In the genomic region with DNA sequence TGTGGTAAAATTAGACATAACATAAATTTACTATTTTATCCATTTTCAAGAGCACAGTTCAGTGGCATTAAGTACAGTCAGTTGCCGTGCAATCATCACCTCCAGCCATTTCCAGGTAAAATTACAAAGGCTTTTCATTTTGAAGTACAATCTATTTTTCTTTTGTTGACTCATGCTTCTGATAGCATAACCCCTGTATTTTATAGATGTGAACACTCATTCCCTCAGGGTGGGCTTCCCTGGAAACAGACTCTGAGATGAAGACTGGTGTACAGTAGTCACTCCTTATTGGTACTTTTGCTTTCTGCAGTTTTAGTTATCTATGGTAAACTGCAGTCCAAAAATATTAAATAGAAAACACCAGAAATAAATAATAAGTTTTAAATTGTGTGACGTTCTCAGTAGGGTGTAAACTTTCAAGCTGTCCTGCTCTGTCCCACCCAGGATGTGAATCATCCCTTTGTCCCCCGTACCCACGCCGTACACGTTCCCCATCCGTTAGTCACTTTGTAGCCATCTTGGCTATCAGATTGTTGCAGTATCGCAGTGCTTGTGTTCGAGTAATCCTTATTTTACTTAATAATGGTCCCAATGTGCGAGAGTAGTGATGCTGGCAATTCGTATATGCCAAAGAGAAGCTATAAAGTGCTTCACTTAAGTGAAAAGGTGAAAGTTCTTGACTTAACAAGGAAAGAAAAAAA, we compare ENCODE assay signal across 15 cellular contexts. TPM values are rescaled to one million over a fixed set of nuclear protein-coding genes. Genes with fewer than 3 reads are reported as not detected.
DNase-seq lines count a peak whose midpoint lies in the region; ATAC-seq and TF ChIP-seq lines count a peak whose summit lies in the region.
"Had no signal": no experiment of that assay in that cellular context is flagged by ENCODE, and none has a peak within 500 bp of the region (broad histone marks: within the 10 kb centered on the region; RNA-seq: fewer than 3 reads in every experiment).

No MANE protein-coding gene starts in this region.

- H3K27me3 Mint-ChIP-seq in activated T-cell treated with anti-CD3 and anti-CD28 coated beads, Interleukin-2, amount 50 U/mL, for 24 hours = no peaks in the 10 kb centered on the region

- no peak overlapping the region for H3K27ac Mint-ChIP-seq in activated T-cell treated with anti-CD3 and anti-CD28 coated beads, Interleukin-2, amount 50 U/mL, for 24 hours

- TF ChIP-seq CTCF in fibroblast of mammary gland (conservative IDR thresholded peaks at IDR 0.05; ENCODE audit: control insufficient read depth, insufficient read depth, low read depth, low read length) = no peak

- peaks cover 1% of the 10 kb centered on the region for H3K4me1 Mint-ChIP-seq in activated T-cell treated with anti-CD3 and anti-CD28 coated beads, Interleukin-2, amount 50 U/mL, for 24 hours (ENCODE audit: low read depth)

- H3K4me3 ChIP-seq in fibroblast of mammary gland (ENCODE audit: control insufficient read depth, low read depth, low read length) = no peak overlapping the region
- H3K4me3 ChIP-seq: tibial nerve had no signal

- DNase-seq in A172 (ENCODE audit: low spot score) (peak; percentile 93), HS-5 (ENCODE audit: low read depth) (peak; percentile 77), SW480 (ENCODE audit: low spot score) (peak; percentile 89), fibroblast of mammary gland (ENCODE audit: low read depth) (peak; percentile 44), SHP77 (lab: John Stamatoyannopoulos, UW) (no peak)
- DNase-seq in activated effector memory CD4-positive, alpha-beta T cell treated with anti-CD3 and anti-CD28 coated beads, Interleukin-2, amount 50 U/mL, for 16 hours = no peak
- no peak for DNase-seq in activated T-cell treated with anti-CD3 and anti-CD28 coated beads, Interleukin-2, amount 50 U/mL, for 24 hours
- DNase-seq: amniotic stem cell; effector CD8-positive, alpha-beta T cell; NCI-H1694; NK-92 treated with Interleukin-12 subunit alpha and Interleukin-12 subunit beta, amount 100 ng/mL, for 24 hours; stimulated activated CD4-positive, alpha-beta T cell treated with anti-CD3 and anti-CD28 coated beads, Interleukin-1b, Interleukin-23, amount 100 ng/mL, for 48 hours had no signal

- H3K4me3 Mint-ChIP-seq in activated T-cell treated with anti-CD3 and anti-CD28 coated beads, Interleukin-2, amount 50 U/mL, for 24 hours = no peak overlapping the region

- H3K9me3 Mint-ChIP-seq in activated T-cell treated with anti-CD3 and anti-CD28 coated beads, Interleukin-2, amount 50 U/mL, for 24 hours = no peaks in the 10 kb centered on the region

- no peak for ATAC-seq in GM18873 (IDR thresholded peaks at IDR 0.05; ENCODE audit: low FRiP score, unreplicated experiment)
- ATAC-seq: activated CD4-positive, CD25-positive, alpha-beta regulatory T cell treated with anti-CD3 and anti-CD28 coated beads, Interleukin-2, amount 50 U/mL, for 24 hours had no signal

- H3K36me3 Mint-ChIP-seq in activated T-cell treated with anti-CD3 and anti-CD28 coated beads, Interleukin-2, amount 50 U/mL, for 24 hours (ENCODE audit: low read depth) = no peaks in the 10 kb centered on the region

RNA-seq across cellular contexts. Expression of a gene that starts 41.1 kb away (rescaled TPM):
- total RNA-seq in A172 (2014; rRNA removed; shearing (Covaris generic)) = 45.5 and 54.8 TPM in 2 replicates

Comparison
In these comparisons a context has a peak if more than half of its experiments do, and no peak if none do; other contexts are left out.
1. DNase-seq: peak in A172 (single experiment), HS-5 (single experiment), SW480 (single experiment) and fibroblast of mammary gland (single experiment); none in activated effector memory CD4-positive, alpha-beta T cell treated with anti-CD3 and anti-CD28 coated beads, Interleukin-2, amount 50 U/mL, for 16 hours (single experiment), SHP77 (0 of 2) and activated T-cell treated with anti-CD3 and anti-CD28 coated beads, Interleukin-2, amount 50 U/mL, for 24 hours (single experiment).